Comparison of ENCODE assay signal across 23 cellular contexts in genomic region chr19:35524181-35524838, GRCh38. TPM values are rescaled to one million over a fixed set of nuclear protein-coding genes. Genes with fewer than 3 reads are reported as not detected.
DNase-seq lines count a peak whose midpoint lies in the region; ATAC-seq, FAIRE-seq and TF ChIP-seq lines count a peak whose summit lies in the region.
"Had no signal": no experiment of that assay in that cellular context is flagged by ENCODE, and none has a peak within 500 bp of the region (broad histone marks: within the 10 kb centered on the region; RNA-seq: fewer than 3 reads in every experiment).

No MANE protein-coding gene starts in this region.

- H4K91ac ChIP-seq in H1 (replicated peaks; ENCODE audit: insufficient read length, low read length), result peak overlapping the region; percentile 16

- CTCF ChIA-PET in SK-N-SH (lab: Yijun Ruan, JAX), result interaction anchor here (3.0 kb wide), 1 partner anchor 14 kb away, joined by 17 read pairs; no protein-coding TSS in a partner anchor
- CTCF ChIA-PET in H1 (lab: Charles Lee; ENCODE audit: partially characterized antibody), result interaction anchor here (0.6 to 2.3 kb wide), 5 partner anchors 10 to 870 kb away, joined by 3 to 11 read pairs (median 4); no protein-coding TSS in a partner anchor

- 32% methylated on average over 10 of the region's 11 CpGs for WGBS in SK-N-SH (ENCODE audit: low lambda C conversion rate)
- WGBS in H1 (ENCODE audit: extremely low coverage in 1 of 2, insufficient coverage in 1 of 2, insufficient read length in 1 of 2, insufficient replicate concordance in 2 of 2, low coverage in 1 of 2, low lambda C conversion rate in 2 of 2, missing lambda C conversion rate in 1 of 2), 2 experiments, result 30% methylated on average over 10 of the region's 11 CpGs; no CpG with 5 or more reads in 1 of the 2 experiments

- ATAC-seq in SK-N-SH treated with all-trans-retinoic acid at 6 μM for 48 hours (no peak), HG03095 (IDR thresholded peaks at IDR 0.05; ENCODE audit: unreplicated experiment) (no peak)

- H4K8ac ChIP-seq in H1 (ENCODE audit: extremely low read depth, insufficient read depth, low read length), result no peak overlapping the region; the same call in 1 of the 2 replicates

- peak overlapping the region; percentile 2; the same call in 1 of the 2 replicates for H2BK12ac ChIP-seq in H1 (ENCODE audit: low read depth, low read length)

- no peaks in the 10 kb centered on the region for H3F3A ChIP-seq in SK-N-SH (replicated peaks; ENCODE audit: insufficient read depth)

- H3K36me3 ChIP-seq in SK-N-SH (replicated peaks in 1 of 2; ENCODE audit: control insufficient read depth in 1 of 2, insufficient read depth in 2 of 2, low read length in 1 of 2), result no peaks in the 10 kb centered on the region
- no peaks in the 10 kb centered on the region for H3K36me3 ChIP-seq in H1 (ENCODE audit: control insufficient read depth in 2 of 4, insufficient read depth in 4 of 4, low read length in 3 of 4)

- no peak for TF ChIP-seq POLR2A in H1 (IDR thresholded peaks at IDR 0.05; ENCODE audit: control extremely low read depth in 1 of 2, low read depth in 2 of 2, low read length in 2 of 2)

- H3K56ac ChIP-seq in H1 (replicated peaks; ENCODE audit: insufficient read length, low read depth, low read length), result no peak overlapping the region

- H4K20me1 ChIP-seq in SK-N-SH (ENCODE audit: insufficient read depth) (no peaks in the 10 kb centered on the region), H1 (replicated peaks in 1 of 2; ENCODE audit: control insufficient read depth in 1 of 2, insufficient read depth in 2 of 2, low read length in 2 of 2) (no peaks in the 10 kb centered on the region)

- H4K5ac ChIP-seq in H1 (ENCODE audit: insufficient read length, low read depth, low read length), result peak overlapping the region; percentile 21

- DNase-seq in SK-N-SH (no peak), H1 (ENCODE audit: low read depth in 1 of 2, low spot score in 2 of 2) (no peak), iPS-NIHi11 (ENCODE audit: low spot score) (peak; percentile 59), retina (peak; percentile 54), G401 (ENCODE audit: low spot score) (no peak), GM19239 (ENCODE audit: insufficient read length, low spot score) (no peak)
- DNase-seq: AML-193, DND-41, GF-D8, GOT3, HFFc6, NCI-H1092 treated with DMSO at 0.1 percent for 48 hours, NCI-H146, NCI-H2227 treated with DMSO at 0.1 percent for 48 hours, NCI-H510A treated with DMSO at 0.1 percent for 48 hours, NCI-H82, OCI-M1, Right ventricle myocardium superior had no signal

- H3K79me2 ChIP-seq in SK-N-SH (ENCODE audit: insufficient read depth) (no peaks in the 10 kb centered on the region), H1 (ENCODE audit: control insufficient read depth in 1 of 2, insufficient read depth in 2 of 2, low read length in 2 of 2) (no peaks in the 10 kb centered on the region)

- FAIRE-seq in H1 (lab: Jason Lieb, UNC), result no peak
- no peak for FAIRE-seq in GM19239 (lab: Jason Lieb, UNC)

- H2BK15ac ChIP-seq in H1 (ENCODE audit: low read length), result peak overlapping the region; percentile 31; the same call in 1 of the 2 replicates

- H2BK5ac ChIP-seq in H1 (ENCODE audit: low read depth, low read length), result peak overlapping the region; percentile 1; the same call in 1 of the 2 replicates

- H3K23ac ChIP-seq in H1 (ENCODE audit: insufficient read length), result no peak overlapping the region

- no peak overlapping the region for H2AFZ ChIP-seq in SK-N-SH (ENCODE audit: low read depth)
- H2AFZ ChIP-seq in H1 (ENCODE audit: low read length), result peak overlapping the region; percentile 77; the same call in 1 of the 2 replicates

- H3K79me1 ChIP-seq in H1 (ENCODE audit: low read depth, low read length), result no peaks in the 10 kb centered on the region

- H3K4me3 ChIP-seq in SK-N-SH (ENCODE audit: low read depth in 2 of 2, low read length in 1 of 2) (no peak overlapping the region), H1 (ENCODE audit: extremely low read depth in 1 of 4, insufficient read depth in 2 of 4, low read depth in 3 of 4, low read length in 4 of 4) (peak overlapping the region in 1 of 4 experiments; percentile 17; a peak in 3 of 8 replicates)

- TF ChIP-seq EP300 in SK-N-SH (IDR thresholded peaks at IDR 0.05; ENCODE audit: borderline replicate concordance in 1 of 2, low read depth in 1 of 2, low read length in 1 of 2) (no peak), H1 (IDR thresholded peaks at IDR 0.05; ENCODE audit: borderline replicate concordance in 1 of 2, low read depth in 2 of 2, low read length in 2 of 2) (no peak)

- H3K4me1 ChIP-seq in SK-N-SH (ENCODE audit: control insufficient read depth in 1 of 2, insufficient read depth in 2 of 2, low read depth in 1 of 2, low read length in 1 of 2) (no peaks in the 10 kb centered on the region), H1 (replicated peaks in 1 of 4; ENCODE audit: control insufficient read depth in 3 of 4, insufficient read depth in 4 of 4, low read length in 3 of 4) (peaks cover 7 to 22% (median 14%) of the 10 kb centered on the region in 4 experiments)

- H3K27me3 ChIP-seq in SK-N-SH (ENCODE audit: insufficient read depth), result peaks cover 36% of the 10 kb centered on the region
- H3K27me3 ChIP-seq in H1 (replicated peaks in 1 of 4; ENCODE audit: control insufficient read depth in 3 of 4, extremely low read depth in 1 of 4, insufficient read depth in 3 of 4, low read length in 3 of 4), result peaks cover 0 to 3% (median 0%) of the 10 kb centered on the region in 4 experiments; a peak in 2 of 7 replicates

- TF ChIP-seq CTCF in SK-N-SH (IDR thresholded peaks at IDR 0.05) (no peak), H1 (IDR thresholded peaks at IDR 0.05; ENCODE audit: control extremely low read depth in 1 of 3, insufficient read depth in 1 of 3, low read depth in 1 of 3, low read length in 3 of 3) (no peak)

- H3K4me2 ChIP-seq in SK-N-SH, result no peak overlapping the region
- peak overlapping the region; percentile 48 to 56 for H3K4me2 ChIP-seq in H1 (ENCODE audit: insufficient read depth in 1 of 2, low read depth in 2 of 2, low read length in 2 of 2)

- H3K4ac ChIP-seq in H1 (replicated peaks; ENCODE audit: insufficient read length, low read depth, low read length), result no peak overlapping the region

- no peak overlapping the region for H2AK5ac ChIP-seq in H1 (ENCODE audit: low read depth, low read length)

- H3K27ac ChIP-seq in SK-N-SH (ENCODE audit: low read depth in 2 of 2, low read length in 1 of 2), result no peak overlapping the region
- H3K27ac ChIP-seq in H1 (ENCODE audit: low read depth, low read length), result no peak overlapping the region
- H3K27ac ChIP-seq: 22Rv1, C4-2B had no signal

- no peak for TF ChIP-seq RAD21 in SK-N-SH (IDR thresholded peaks at IDR 0.05; ENCODE audit: low read length)
- TF ChIP-seq RAD21 in H1 (IDR thresholded peaks at IDR 0.05 in 1 of 2, conservative IDR thresholded peaks at IDR 0.05 in 1 of 2; ENCODE audit: low read depth in 2 of 2, low read length in 2 of 2), result no peak

- no peak overlapping the region for H3K9ac ChIP-seq in SK-N-SH
- H3K9ac ChIP-seq in H1 (replicated peaks in 1 of 4; ENCODE audit: extremely low read depth in 1 of 4, low read depth in 3 of 4, low read length in 3 of 4), result no peak overlapping the region

- 0 out of 2 replicates have a peak overlapping the region, but pooled peaks have one; percentile 29 for H2BK20ac ChIP-seq in H1 (ENCODE audit: low read length)

- peak overlapping the region; percentile 42; the same call in 1 of the 2 replicates for H3K18ac ChIP-seq in H1 (ENCODE audit: extremely low read depth, low read length)

- H2BK120ac ChIP-seq in H1 (replicated peaks; ENCODE audit: low read depth, low read length), result no peak overlapping the region

- no peak overlapping the region for H3K14ac ChIP-seq in H1 (ENCODE audit: insufficient read length)

- POLR2A ChIA-PET in SK-N-SH (lab: Yijun Ruan, JAX) (no interaction called here), H1 (lab: Charles Lee; ENCODE audit: partially characterized antibody) (interaction anchor here (0.8 to 4.6 kb wide), 5 partner anchors 11 to 171 kb away, joined by 3 to 34 read pairs (median 3); no protein-coding TSS in a partner anchor)

- no peaks in the 10 kb centered on the region for H3K9me2 ChIP-seq in SK-N-SH

- in situ Hi-C loops in G401 (cut with HindIII; ENCODE audit: low sequenced_read_pairs), result no loop called here

- peaks cover 3% of the 10 kb centered on the region; the same call in 1 of the 2 replicates for H3K23me2 ChIP-seq in H1 (ENCODE audit: low read depth, low read length)

- H3K9me3 ChIP-seq in SK-N-SH (no peaks in the 10 kb centered on the region), H1 (ENCODE audit: insufficient read depth in 2 of 2, low read depth in 1 of 2, low read length in 1 of 2) (no peaks in the 10 kb centered on the region)

RNA-seq across cellular contexts. Expression of gene SBSN, which starts 3.8 kb away (rescaled TPM):
- 0.16 and 0.25 TPM in 2 replicates for polyA plus RNA-seq in SK-N-SH (2012; rRNA removed)
- 0.06 and 0.07 TPM in 2 replicates for polyA plus RNA-seq in SK-N-SH (2012; cell fraction: cytosol; rRNA removed)
- 0.13 and 0.16 TPM in 2 replicates for polyA plus RNA-seq in SK-N-SH (2012; cell fraction: nucleus; rRNA removed)
- total RNA-seq in H1 (2021; fragmentation: NEBNext Ultra II Directional; extraction: Animal tissue kit (Norgen Biotek cat#: 25700)), result not detected in 2 replicates
- not detected in 2 replicates for polyA plus RNA-seq in H1 (2011; rRNA removed)
- polyA plus RNA-seq in H1 (2011; cell fraction: cytosol; rRNA removed), result not detected
- polyA plus RNA-seq in H1 (2011; cell fraction: nucleus; rRNA removed), result not detected
- 0.28 TPM in 1 of 4 replicates, not detected in the others for polyA plus RNA-seq in H1 (2012, experiment 1 of 2)
- polyA plus RNA-seq in H1 (2012, experiment 2 of 2), result 0.16 TPM
- not detected for polyA plus RNA-seq in H1 (2013, experiment 1 of 2)
- polyA plus RNA-seq in H1 (2013, experiment 2 of 2), result not detected
- not detected in 2 replicates for polyA minus RNA-seq in H1 (2011; rRNA and poly(A)+ RNA removed)
- polyA minus RNA-seq in H1 (2011; cell fraction: cytosol; rRNA and poly(A)+ RNA removed), result not detected
- polyA minus RNA-seq in H1 (2011; cell fraction: nucleus; rRNA and poly(A)+ RNA removed), result not detected
- not detected in 2 replicates for total RNA-seq in G401 (2014; rRNA removed; shearing (Covaris generic))
- total RNA-seq: LHCN-M2, Right ventricle myocardium superior had no signal

RNA-seq across cellular contexts. Expression of gene GAPDHS, which starts 8.9 kb away (rescaled TPM):
- not detected in 2 replicates for polyA plus RNA-seq in SK-N-SH (2012; rRNA removed)
- not detected in 2 replicates for polyA plus RNA-seq in SK-N-SH (2012; cell fraction: cytosol; rRNA removed)
- not detected in 2 replicates for polyA plus RNA-seq in SK-N-SH (2012; cell fraction: nucleus; rRNA removed)
- not detected in 2 replicates for total RNA-seq in H1 (2021; fragmentation: NEBNext Ultra II Directional; extraction: Animal tissue kit (Norgen Biotek cat#: 25700))
- polyA plus RNA-seq in H1 (2011; rRNA removed), result 0.26 and 0.47 TPM in 2 replicates
- 0.44 TPM for polyA plus RNA-seq in H1 (2011; cell fraction: cytosol; rRNA removed)
- 0.44 TPM for polyA plus RNA-seq in H1 (2011; cell fraction: nucleus; rRNA removed)
- polyA plus RNA-seq in H1 (2012, experiment 1 of 2), result 0.12 to 0.39 TPM (median 0.20 TPM) in 3 of 4 replicates, not detected in the other
- 0.14 TPM for polyA plus RNA-seq in H1 (2012, experiment 2 of 2)
- polyA plus RNA-seq in H1 (2013, experiment 1 of 2), result 0.06 TPM
- not detected for polyA plus RNA-seq in H1 (2013, experiment 2 of 2)
- polyA minus RNA-seq in H1 (2011; rRNA and poly(A)+ RNA removed), result 0.15 TPM in 1 of 2 replicates, not detected in the other
- polyA minus RNA-seq in H1 (2011; cell fraction: cytosol; rRNA and poly(A)+ RNA removed), result not detected
- polyA minus RNA-seq in H1 (2011; cell fraction: nucleus; rRNA and poly(A)+ RNA removed), result not detected
- 3.2 TPM in 1 of 2 replicates, not detected in the other for total RNA-seq in G401 (2014; rRNA removed; shearing (Covaris generic))
- total RNA-seq: HFFc6, LHCN-M2, Right ventricle myocardium superior had no signal

RNA-seq across cellular contexts. Expression of gene DMKN, which starts 10.9 kb away (rescaled TPM):
- polyA plus RNA-seq in SK-N-SH (2012; rRNA removed) (not detected in 2 replicates), H1 (2011; rRNA removed) (330 and 379 TPM in 2 replicates)
- polyA plus RNA-seq in SK-N-SH (2012; cell fraction: cytosol; rRNA removed), result 0.13 TPM in 1 of 2 replicates, not detected in the other
- polyA plus RNA-seq in SK-N-SH (2012; cell fraction: nucleus; rRNA removed), result 0.16 TPM in 1 of 2 replicates, not detected in the other
- 286 and 290 TPM in 2 replicates for total RNA-seq in H1 (2021; fragmentation: NEBNext Ultra II Directional; extraction: Animal tissue kit (Norgen Biotek cat#: 25700))
- 305 TPM for polyA plus RNA-seq in H1 (2011; cell fraction: cytosol; rRNA removed)
- polyA plus RNA-seq in H1 (2011; cell fraction: nucleus; rRNA removed), result 394 TPM
- 348 to 373 TPM (median 354 TPM) in 4 replicates for polyA plus RNA-seq in H1 (2012, experiment 1 of 2)
- polyA plus RNA-seq in H1 (2012, experiment 2 of 2), result 1,001 TPM
- 537 TPM for polyA plus RNA-seq in H1 (2013, experiment 1 of 2)
- 545 TPM for polyA plus RNA-seq in H1 (2013, experiment 2 of 2)
- 79.4 and 88.8 TPM in 2 replicates for polyA minus RNA-seq in H1 (2011; rRNA and poly(A)+ RNA removed)
- 91.4 TPM for polyA minus RNA-seq in H1 (2011; cell fraction: cytosol; rRNA and poly(A)+ RNA removed)
- polyA minus RNA-seq in H1 (2011; cell fraction: nucleus; rRNA and poly(A)+ RNA removed), result 108 TPM
- 85.4 and 136 TPM in 2 replicates for total RNA-seq in G401 (2014; rRNA removed; shearing (Covaris generic))

RNA-seq across cellular contexts. Expression of gene TMEM147, which starts 21.1 kb away (rescaled TPM):
- polyA plus RNA-seq in SK-N-SH (2012; rRNA removed) (201 and 202 TPM in 2 replicates), H1 (2011; rRNA removed) (372 and 418 TPM in 2 replicates)
- polyA plus RNA-seq in SK-N-SH (2012; cell fraction: cytosol; rRNA removed), result 137 and 160 TPM in 2 replicates
- 156 and 198 TPM in 2 replicates for polyA plus RNA-seq in SK-N-SH (2012; cell fraction: nucleus; rRNA removed)
- total RNA-seq in H1 (2021; fragmentation: NEBNext Ultra II Directional; extraction: Animal tissue kit (Norgen Biotek cat#: 25700)), result 157 and 159 TPM in 2 replicates
- 257 TPM for polyA plus RNA-seq in H1 (2011; cell fraction: cytosol; rRNA removed)
- polyA plus RNA-seq in H1 (2011; cell fraction: nucleus; rRNA removed), result 316 TPM
- 210 to 273 TPM (median 258 TPM) in 4 replicates for polyA plus RNA-seq in H1 (2012, experiment 1 of 2)
- 369 TPM for polyA plus RNA-seq in H1 (2012, experiment 2 of 2)
- polyA plus RNA-seq in H1 (2013, experiment 1 of 2), result 172 TPM
- 215 TPM for polyA plus RNA-seq in H1 (2013, experiment 2 of 2)
- polyA minus RNA-seq in H1 (2011; rRNA and poly(A)+ RNA removed), result 274 and 284 TPM in 2 replicates
- 109 TPM for polyA minus RNA-seq in H1 (2011; cell fraction: cytosol; rRNA and poly(A)+ RNA removed)
- 72.1 TPM for polyA minus RNA-seq in H1 (2011; cell fraction: nucleus; rRNA and poly(A)+ RNA removed)
- 208 and 254 TPM in 2 replicates for total RNA-seq in G401 (2014; rRNA removed; shearing (Covaris generic))

RNA-seq across cellular contexts. Expression of gene KRTDAP, which starts 34.0 kb away (rescaled TPM):
- polyA plus RNA-seq in SK-N-SH (2012; rRNA removed), result not detected in 2 replicates
- polyA plus RNA-seq in SK-N-SH (2012; cell fraction: cytosol; rRNA removed), result not detected in 2 replicates
- not detected in 2 replicates for polyA plus RNA-seq in SK-N-SH (2012; cell fraction: nucleus; rRNA removed)
- total RNA-seq in H1 (2021; fragmentation: NEBNext Ultra II Directional; extraction: Animal tissue kit (Norgen Biotek cat#: 25700)), result 0.69 and 1.0 TPM in 2 replicates
- polyA plus RNA-seq in H1 (2011; rRNA removed), result 0.88 and 1.1 TPM in 2 replicates
- 0.98 TPM for polyA plus RNA-seq in H1 (2011; cell fraction: cytosol; rRNA removed)
- polyA plus RNA-seq in H1 (2011; cell fraction: nucleus; rRNA removed), result 3.1 TPM
- polyA plus RNA-seq in H1 (2012, experiment 1 of 2), result 2.0 to 3.7 TPM (median 2.1 TPM) in 4 replicates
- not detected for polyA plus RNA-seq in H1 (2012, experiment 2 of 2)
- polyA plus RNA-seq in H1 (2013, experiment 1 of 2), result 2.6 TPM
- polyA plus RNA-seq in H1 (2013, experiment 2 of 2), result 3.4 TPM
- polyA minus RNA-seq in H1 (2011; rRNA and poly(A)+ RNA removed), result 1.1 TPM in 1 of 2 replicates, not detected in the other
- polyA minus RNA-seq in H1 (2011; cell fraction: cytosol; rRNA and poly(A)+ RNA removed), result not detected
- not detected for polyA minus RNA-seq in H1 (2011; cell fraction: nucleus; rRNA and poly(A)+ RNA removed)
- not detected in 2 replicates for total RNA-seq in G401 (2014; rRNA removed; shearing (Covaris generic))
- total RNA-seq: HFFc6, LHCN-M2, Right ventricle myocardium superior had no signal

Comparison
In these comparisons a context has a peak if more than half of its experiments do, and no peak if none do; other contexts are left out.
1. DNase-seq: peak in iPS-NIHi11 (single experiment) and retina (single experiment); none in SK-N-SH (single experiment), H1 (0 of 2), G401 (single experiment) and GM19239 (single experiment).